8 cellular contexts compared by ENCODE assay signal in the genomic region with DNA sequence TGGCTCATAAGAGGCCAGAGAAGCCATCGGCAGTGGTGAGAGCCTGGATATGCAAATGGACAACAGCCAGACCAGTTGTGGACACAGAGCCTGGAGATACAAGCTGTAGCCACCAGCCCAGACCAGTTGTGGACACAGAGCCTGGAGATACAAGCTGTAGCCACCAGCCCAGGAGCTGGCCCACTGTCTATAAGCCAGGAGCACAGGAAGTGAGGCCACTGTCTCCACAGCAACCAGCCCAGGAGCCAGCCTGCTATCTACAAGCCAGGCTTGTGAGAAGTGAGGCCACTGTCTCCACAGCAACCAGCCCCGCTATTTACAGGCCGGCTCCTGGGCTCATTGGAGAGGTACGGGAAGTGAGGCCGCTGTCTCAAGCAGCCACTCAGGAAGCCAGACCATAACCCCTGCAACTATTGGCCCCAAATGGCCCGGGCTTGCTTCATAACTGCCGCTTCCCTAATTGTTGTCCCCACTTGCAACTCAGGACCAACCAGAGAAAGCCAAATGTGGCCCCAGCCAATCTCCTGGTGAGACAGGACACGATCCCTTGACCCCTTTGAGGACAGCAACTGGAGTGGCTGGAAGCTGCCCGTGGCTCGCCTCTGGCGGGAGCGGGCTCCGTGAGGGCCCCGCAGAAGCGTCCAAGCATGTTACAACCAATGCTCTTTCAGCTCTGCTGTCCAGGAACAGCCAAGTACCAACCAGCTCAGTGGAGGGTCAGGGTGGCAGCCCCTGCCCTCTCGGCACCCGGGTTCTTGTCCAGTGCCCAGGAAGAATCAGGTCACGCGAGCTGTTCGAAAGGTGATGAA.
DNase-seq lines count a peak whose midpoint lies in the region; TF ChIP-seq lines count a peak whose summit lies in the region.

No MANE protein-coding gene starts in this region.

- H3K27me3 ChIP-seq in neutrophil = no peaks in the 10 kb centered on the region

- CTCF ChIA-PET in GM10248 (lab: Yijun Ruan, JAX) = interaction anchor here (1.3 to 3.6 kb wide), 3 partner anchors 9 to 178 kb away, joined by 3 to 21 read pairs (median 3); no protein-coding TSS in a partner anchor

- DNase-seq in NCI-H2107 (lab: John Stamatoyannopoulos, UW) (peak; percentile 51), NCI-H2107 treated with DMSO at 0.1 percent for 48 hours (lab: John Stamatoyannopoulos, UW; ENCODE audit: unreplicated experiment) (no peak), NCI-H748 (lab: John Stamatoyannopoulos, UW; ENCODE audit: unreplicated experiment) (peak; percentile 90), choroid plexus epithelial cell (ENCODE audit: low read depth) (peak; percentile 70), LoVo (ENCODE audit: low spot score) (no peak), GM10248 (ENCODE audit: extremely low spot score) (no peak), GOT3 (lab: John Stamatoyannopoulos, UW) (no peak)

- TF ChIP-seq CTCF in choroid plexus epithelial cell (conservative IDR thresholded peaks at IDR 0.05; ENCODE audit: low read depth, low read length) (no peak), neutrophil (IDR thresholded peaks at IDR 0.05) (peak; percentile 21), GM10248 (IDR thresholded peaks at IDR 0.05; ENCODE audit: control extremely low read depth, extremely low read depth, low read depth, missing control alignments) (no peak)

- no peaks in the 10 kb centered on the region for H3K36me3 ChIP-seq in neutrophil

- H3K4me1 ChIP-seq in neutrophil (ENCODE audit: control insufficient read depth in 1 of 2, insufficient read depth in 1 of 2, low read depth in 1 of 2, low read length in 1 of 2) = peaks cover 99 to 100% of the 10 kb centered on the region in 2 experiments

- peak overlapping the region; percentile 96 for H3K27ac ChIP-seq in neutrophil

- POLR2A ChIA-PET in GM10248 (lab: Yijun Ruan, JAX) = no interaction called here

- no peaks in the 10 kb centered on the region for H3K9me3 ChIP-seq in neutrophil

- H3K4me3 ChIP-seq in choroid plexus epithelial cell (ENCODE audit: low read depth, low read length) (no peak overlapping the region), neutrophil (ENCODE audit: low read depth in 1 of 2, low read length in 1 of 2) (peak overlapping the region; percentile 62 to 66)

Comparison
In these comparisons a context has a peak if more than half of its experiments do, and no peak if none do; other contexts are left out.
1. DNase-seq: peak in NCI-H2107 (single experiment), NCI-H748 (single experiment) and choroid plexus epithelial cell (single experiment); none in NCI-H2107 treated with DMSO at 0.1 percent for 48 hours (single experiment), LoVo (single experiment), GM10248 (single experiment) and GOT3 (single experiment).